ENCODE assay signal across 19 cellular contexts in genomic region chr9:122392714-122393113, GRCh38.
"Had no signal": no experiment of that assay in that cellular context is flagged by ENCODE, and none has a peak within 500 bp of the region (broad histone marks: within the 10 kb centered on the region; RNA-seq: fewer than 3 reads in every experiment).

No MANE protein-coding gene starts in this region.

- H3K4me1 ChIP-seq: adrenal gland had no signal

- H3K27me3 ChIP-seq: adrenal gland, right atrium auricular region, suprapubic skin, upper lobe of left lung had no signal

- H3K27ac ChIP-seq: adrenal gland, left ventricle myocardium inferior, SK-N-MC, suprapubic skin, upper lobe of left lung had no signal

- H3K4me3 ChIP-seq: adrenal gland, left ventricle myocardium inferior, right atrium auricular region, SK-N-MC, suprapubic skin, upper lobe of left lung had no signal

- H3K9me3 Mint-ChIP-seq: activated naive CD4-positive, alpha-beta T cell treated with anti-CD3 and anti-CD28 coated beads, Interleukin-2, amount 10 ng/mL, durations not matched to agents 7 days and 5 days; natural killer cell treated with Interleukin-12 subunit alpha and Interleukin-12 subunit beta and Interleukin-15 and Interleukin-18, amount 100 ng/mL, for 72 hours had no signal

- H3K36me3 ChIP-seq: adrenal gland, left ventricle myocardium inferior, right atrium auricular region, suprapubic skin, upper lobe of left lung had no signal

- H3K9me3 ChIP-seq: adrenal gland, left ventricle myocardium inferior, right atrium auricular region, suprapubic skin, upper lobe of left lung had no signal

- H3K4me1 Mint-ChIP-seq: activated naive CD4-positive, alpha-beta T cell treated with anti-CD3 and anti-CD28 coated beads, Interleukin-2, amount 10 ng/mL, durations not matched to agents 7 days and 5 days had no signal

- ATAC-seq: stimulated activated naive CD8-positive, alpha-beta T cell treated with anti-CD3 and anti-CD28 coated beads, Interleukin-15, Interleukin-2, amounts not matched to agents 100 U/mL and 50 U/mL, for 24 hours had no signal

- H3K27ac Mint-ChIP-seq: activated naive CD4-positive, alpha-beta T cell treated with anti-CD3 and anti-CD28 coated beads, Interleukin-2, amount 10 ng/mL, durations not matched to agents 7 days and 5 days; natural killer cell treated with Interleukin-12 subunit alpha and Interleukin-12 subunit beta and Interleukin-15 and Interleukin-18, amount 100 ng/mL, for 72 hours had no signal

- DNase-seq: activated CD4-positive, alpha-beta T cell treated with anti-CD3 and anti-CD28 coated beads, Interleukin-2, amount 50 U/mL, for 4 hours; activated CD4-positive, CD25-positive, alpha-beta regulatory T cell treated with anti-CD3 and anti-CD28 coated beads, Interleukin-2, amount 50 U/mL, for 72 hours; activated naive CD4-positive, alpha-beta T cell treated with anti-CD3 and anti-CD28 coated beads, Interleukin-2, amount 10 ng/mL, durations not matched to agents 7 days and 5 days; activated T-cell treated with anti-CD3 and anti-CD28 coated beads, Interleukin-2, amount 50 U/mL, for 1 hour; adrenal gland; hippocampal formation; left ventricle myocardium inferior; mesenchymal stem cell; nucleus accumbens; small intestine; stimulated activated CD4-positive, alpha-beta T cell treated with anti-CD3 and anti-CD28 coated beads, Interleukin-4, amount 100 ng/mL, for 24 hours; stimulated activated naive CD8-positive, alpha-beta T cell treated with anti-CD3 and anti-CD28 coated beads, Interleukin-15, Interleukin-2, amounts not matched to agents 100 U/mL and 50 U/mL, for 24 hours; T-helper 1 cell; T1000; upper lobe of left lung had no signal

- H3K36me3 Mint-ChIP-seq: activated naive CD4-positive, alpha-beta T cell treated with anti-CD3 and anti-CD28 coated beads, Interleukin-2, amount 10 ng/mL, durations not matched to agents 7 days and 5 days; natural killer cell treated with Interleukin-12 subunit alpha and Interleukin-12 subunit beta and Interleukin-15 and Interleukin-18, amount 100 ng/mL, for 72 hours had no signal

- H3K4me3 Mint-ChIP-seq: activated naive CD4-positive, alpha-beta T cell treated with anti-CD3 and anti-CD28 coated beads, Interleukin-2, amount 10 ng/mL, durations not matched to agents 7 days and 5 days; natural killer cell treated with Interleukin-12 subunit alpha and Interleukin-12 subunit beta and Interleukin-15 and Interleukin-18, amount 100 ng/mL, for 72 hours had no signal
